Comparison of ENCODE assay signal across 12 cellular contexts in genomic region chr5:119358901-119359603, GRCh38. TPM values are rescaled to one million over a fixed set of nuclear protein-coding genes. Genes with fewer than 3 reads are reported as not detected.
A peak's percentile ranks its signal among the peaks of the same experiment; 100 is the strongest.
DNase-seq lines count a peak whose midpoint lies in the region; ATAC-seq and TF ChIP-seq lines count a peak whose summit lies in the region.
"Had no signal": no experiment of that assay in that cellular context is flagged by ENCODE, and none has a peak within 500 bp of the region (broad histone marks: within the 10 kb centered on the region; RNA-seq: fewer than 3 reads in every experiment).

No MANE protein-coding gene starts in this region.

- peak overlapping the region; percentile 24 for H3K4me3 ChIP-seq in GM12875 (ENCODE audit: low read depth, low read length)
- H3K4me3 ChIP-seq: SK-N-MC had no signal

- ATAC-seq in left colon, result peak; percentile 58

- CTCF ChIA-PET in activated CD4-positive, alpha-beta memory T cell treated with anti-CD3 and anti-CD28 coated beads for 36 hours (lab: Charles Lee), result interaction anchor here (0.8 to 2.3 kb wide), 8 partner anchors 9 to 337 kb away, joined by 3 to 12 read pairs (median 4); no protein-coding TSS in a partner anchor

- H3K36me3 Mint-ChIP-seq in CD14-positive monocyte, result peaks cover 15 to 29% of the 10 kb centered on the region in 2 donors
- H3K36me3 Mint-ChIP-seq in activated CD4-positive, alpha-beta memory T cell treated with anti-CD3 and anti-CD28 coated beads for 36 hours, result peaks cover 66% of the 10 kb centered on the region
- H3K36me3 Mint-ChIP-seq: brain had no signal

- H3K27ac Mint-ChIP-seq in CD14-positive monocyte, result peak overlapping the region; percentile 20 to 87 (median 38)
- peak overlapping the region; percentile 90 for H3K27ac Mint-ChIP-seq in activated CD4-positive, alpha-beta memory T cell treated with anti-CD3 and anti-CD28 coated beads for 36 hours

- H3K4me1 Mint-ChIP-seq in CD14-positive monocyte, result peaks cover 89% of the 10 kb centered on the region
- peaks cover 73% of the 10 kb centered on the region for H3K4me1 Mint-ChIP-seq in activated CD4-positive, alpha-beta memory T cell treated with anti-CD3 and anti-CD28 coated beads for 36 hours (ENCODE audit: low read depth)

- TF ChIP-seq CTCF in CD14-positive monocyte (IDR thresholded peaks at IDR 0.05) (no peak), GM12875 (IDR thresholded peaks at IDR 0.05; ENCODE audit: borderline replicate concordance, insufficient read depth, low read depth, low read length) (no peak)

- H3K27me3 Mint-ChIP-seq in CD14-positive monocyte (ENCODE audit: low read depth in 3 of 3), result no peaks in the 10 kb centered on the region
- H3K27me3 Mint-ChIP-seq in activated CD4-positive, alpha-beta memory T cell treated with anti-CD3 and anti-CD28 coated beads for 36 hours, result no peaks in the 10 kb centered on the region

- POLR2A ChIA-PET in activated CD4-positive, alpha-beta memory T cell treated with anti-CD3 and anti-CD28 coated beads for 36 hours (lab: Charles Lee), result interaction anchor here (0.7 to 22.4 kb wide), 8 partner anchors 8 to 89 kb away, joined by 3 to 504 read pairs (median 4); no protein-coding TSS in a partner anchor

- DNase-seq in CD14-positive monocyte (ENCODE audit: low spot score), result no peak
- DNase-seq in activated CD4-positive, alpha-beta memory T cell treated with anti-CD3 and anti-CD28 coated beads for 36 hours, result no peak
- DNase-seq in left colon, result no peak
- no peak for DNase-seq in activated effector memory CD4-positive, alpha-beta T cell treated with anti-CD3 and anti-CD28 coated beads, Interleukin-2, amount 50 U/mL, for 16 hours
- DNase-seq in KBM-7, result no peak
- DNase-seq in OCI-M2 (lab: John Stamatoyannopoulos, UW; ENCODE audit: unreplicated experiment), result no peak
- DNase-seq in stimulated activated CD4-positive, alpha-beta T cell treated with anti-CD3 and anti-CD28 coated beads, Interleukin-2, amount 100 ng/mL, for 48 hours, result no peak
- DNase-seq: NCI-H524 treated with DMSO at 0.1 percent for 48 hours, retina had no signal

- no peaks in the 10 kb centered on the region for H3K9me3 Mint-ChIP-seq in CD14-positive monocyte
- no peaks in the 10 kb centered on the region for H3K9me3 Mint-ChIP-seq in activated CD4-positive, alpha-beta memory T cell treated with anti-CD3 and anti-CD28 coated beads for 36 hours
- H3K9me3 Mint-ChIP-seq: brain had no signal

- intact Hi-C loops in CD14-positive monocyte (cut with micrococcal nuclease) (loop anchor here in 1 of 2 donors (5.0 kb wide), 3 partner anchors 38 to 87 kb away; no protein-coding TSS in a partner anchor), left colon (cut with DNase I, micrococcal nuclease) (no loop called here)
- intact Hi-C loops in activated CD4-positive, alpha-beta memory T cell treated with anti-CD3 and anti-CD28 coated beads for 36 hours (cut with micrococcal nuclease), result no loop called here

- in situ Hi-C loops in KBM-7 (cut with MboI; ENCODE audit: low pct_unique_long_range_greater_than_20kb, low sequenced_read_pairs), result no loop called here

- H3K4me3 Mint-ChIP-seq in CD14-positive monocyte, result peak overlapping the region in 1 of 2 donors; percentile 27
- peak overlapping the region; percentile 99 for H3K4me3 Mint-ChIP-seq in activated CD4-positive, alpha-beta memory T cell treated with anti-CD3 and anti-CD28 coated beads for 36 hours

RNA-seq across cellular contexts. Expression of gene TNFAIP8, which starts 3.2 kb away (rescaled TPM):
- 10 to 100 TPM; 47.0 to 55.5 TPM for polyA plus RNA-seq in CD14-positive monocyte
- total RNA-seq in activated CD4-positive, alpha-beta memory T cell treated with anti-CD3 and anti-CD28 coated beads for 36 hours, result 100 to 1,000 TPM; 153 to 159 TPM
- total RNA-seq in left colon, result 10 to 100 TPM in 1 of 2 donors, 1 to 10 TPM in 1; 7.0 to 11.8 TPM

Comparison
In these comparisons a context has a peak if more than half of its experiments do, and no peak if none do; other contexts are left out.
1. RNA of gene TNFAIP8, which starts 3.2 kb away (total RNA-seq): 153 to 159 TPM in activated CD4-positive, alpha-beta memory T cell treated with anti-CD3 and anti-CD28 coated beads for 36 hours; 7.0 to 11.8 TPM in left colon; every median in the first group is over 10 times any median in the second.